Comparison of ENCODE assay signal across 30 cellular contexts in the genomic region with DNA sequence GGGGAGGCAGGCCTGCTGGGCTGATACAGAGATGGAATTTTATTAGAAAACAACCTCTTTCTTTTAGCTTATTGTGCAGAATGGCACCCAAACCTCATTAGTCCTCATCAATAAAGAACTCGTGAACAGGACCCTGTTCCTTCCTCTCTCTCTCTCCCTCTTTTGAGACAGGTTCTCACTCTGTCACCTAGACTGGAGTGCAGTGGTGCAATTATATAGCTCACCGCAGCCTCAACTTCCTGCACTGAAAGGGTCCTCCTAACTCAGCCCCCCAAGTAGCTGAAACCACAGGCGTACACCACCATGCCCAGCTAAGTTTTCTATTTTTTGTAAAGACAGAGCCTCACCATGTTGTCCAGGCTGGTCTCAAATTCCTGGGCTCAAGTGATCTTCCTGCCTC.
"Had no signal": no experiment of that assay in that cellular context is flagged by ENCODE, and none has a peak within 500 bp of the region (broad histone marks: within the 10 kb centered on the region; RNA-seq: fewer than 3 reads in every experiment).

No MANE protein-coding gene starts in this region.

- H3K27me3 ChIP-seq: left lung, ovary, sigmoid colon, stomach, thyroid gland, upper lobe of right lung had no signal

- H3K27me3 Mint-ChIP-seq: activated CD8-positive, alpha-beta T cell treated with anti-CD3 and anti-CD28 coated beads for 36 hours; activated naive CD4-positive, alpha-beta T cell treated with anti-CD3 and anti-CD28 coated beads, Interleukin-2, amount 10 ng/mL, durations not matched to agents 7 days and 5 days; activated naive CD8-positive, alpha-beta T cell treated with anti-CD3 and anti-CD28 coated beads, Interleukin-2, amount 50 U/mL, for 24 hours; activated T-cell treated with anti-CD3 and anti-CD28 coated beads, Interleukin-2, amount 50 U/mL, for 24 hours; stimulated activated naive B cell treated with anti-CD40 and anti-IgM and Interleukin-4, amounts not matched to agents 10 μg/mL and 1 μg/mL and 100 μg/mL, for 72 hours; T-helper 17 cell had no signal

- H3K4me3 Mint-ChIP-seq: activated CD8-positive, alpha-beta T cell treated with anti-CD3 and anti-CD28 coated beads for 36 hours; activated naive CD4-positive, alpha-beta T cell treated with anti-CD3 and anti-CD28 coated beads, Interleukin-2, amount 10 ng/mL, durations not matched to agents 7 days and 5 days; activated naive CD8-positive, alpha-beta T cell treated with anti-CD3 and anti-CD28 coated beads, Interleukin-2, amount 50 U/mL, for 24 hours; activated T-cell treated with anti-CD3 and anti-CD28 coated beads, Interleukin-2, amount 50 U/mL, for 24 hours; endodermal cell; stimulated activated naive B cell treated with anti-CD40 and anti-IgM and Interleukin-4, amounts not matched to agents 10 μg/mL and 1 μg/mL and 100 μg/mL, for 72 hours had no signal

- H3K4me3 ChIP-seq: left lung, lower lobe of right lung, mucosa of descending colon, ovary, prostate gland, sigmoid colon, stomach, thyroid gland, upper lobe of right lung had no signal

- H3K9me3 ChIP-seq: left lung, lower lobe of right lung, mucosa of descending colon, ovary, prostate gland, sigmoid colon, stomach, thyroid gland, upper lobe of right lung had no signal

- H3K9me3 Mint-ChIP-seq: activated CD8-positive, alpha-beta T cell treated with anti-CD3 and anti-CD28 coated beads for 36 hours; activated naive CD4-positive, alpha-beta T cell treated with anti-CD3 and anti-CD28 coated beads, Interleukin-2, amount 10 ng/mL, durations not matched to agents 7 days and 5 days; activated naive CD8-positive, alpha-beta T cell treated with anti-CD3 and anti-CD28 coated beads, Interleukin-2, amount 50 U/mL, for 24 hours; activated T-cell treated with anti-CD3 and anti-CD28 coated beads, Interleukin-2, amount 50 U/mL, for 24 hours; endodermal cell had no signal

- H3K27ac Mint-ChIP-seq: activated CD8-positive, alpha-beta T cell treated with anti-CD3 and anti-CD28 coated beads for 36 hours; activated naive CD4-positive, alpha-beta T cell treated with anti-CD3 and anti-CD28 coated beads, Interleukin-2, amount 10 ng/mL, durations not matched to agents 7 days and 5 days; activated naive CD8-positive, alpha-beta T cell treated with anti-CD3 and anti-CD28 coated beads, Interleukin-2, amount 50 U/mL, for 24 hours; activated T-cell treated with anti-CD3 and anti-CD28 coated beads, Interleukin-2, amount 50 U/mL, for 24 hours; endodermal cell; stimulated activated naive B cell treated with anti-CD40 and anti-IgM and Interleukin-4, amounts not matched to agents 10 μg/mL and 1 μg/mL and 100 μg/mL, for 72 hours; T-helper 17 cell had no signal

- H3K36me3 ChIP-seq: lower lobe of right lung, ovary, prostate gland, sigmoid colon, thyroid gland, upper lobe of right lung had no signal

- H3K4me1 ChIP-seq: lower lobe of right lung, prostate gland, thyroid gland, upper lobe of right lung had no signal

- DNase-seq: activated CD4-positive, alpha-beta T cell treated with anti-CD3 and anti-CD28 coated beads, Interleukin-2, amount 50 U/mL, for 1 hour; activated CD8-positive, alpha-beta T cell treated with anti-CD3 and anti-CD28 coated beads for 36 hours; activated gamma-delta T cell; activated naive CD4-positive, alpha-beta T cell treated with anti-CD3 and anti-CD28 coated beads, Interleukin-2, amount 10 ng/mL, durations not matched to agents 7 days and 5 days; activated naive CD8-positive, alpha-beta T cell treated with anti-CD3 and anti-CD28 coated beads, Interleukin-2, amount 50 U/mL, for 24 hours; activated T-cell treated with anti-CD3 and anti-CD28 coated beads, Interleukin-2, amount 50 U/mL, for 24 hours; amygdala; caudate nucleus; endodermal cell; foreskin fibroblast; head of caudate nucleus; hippocampal formation; kidney glomerular epithelial cell; left lung; lower lobe of right lung; mesendoderm; mucosa of descending colon; ovary; retina; sigmoid colon; small intestine; stimulated activated CD4-positive, alpha-beta T cell treated with anti-CD3 and anti-CD28 coated beads, Interleukin-4, amount 100 ng/mL, for 24 hours; stimulated activated naive B cell treated with anti-CD40 and anti-IgM and Interleukin-4, amounts not matched to agents 10 μg/mL and 1 μg/mL and 100 μg/mL, for 72 hours; stomach; T-helper 17 cell; T1000; thyroid gland; upper lobe of right lung had no signal

- H3K4me1 Mint-ChIP-seq: activated naive CD8-positive, alpha-beta T cell treated with anti-CD3 and anti-CD28 coated beads, Interleukin-2, amount 50 U/mL, for 24 hours had no signal

- H3K27ac ChIP-seq: left lung, lower lobe of right lung, ovary, prostate gland, sigmoid colon, thyroid gland, upper lobe of right lung had no signal

- ATAC-seq: activated CD8-positive, alpha-beta T cell treated with anti-CD3 and anti-CD28 coated beads for 36 hours; activated naive CD8-positive, alpha-beta T cell treated with anti-CD3 and anti-CD28 coated beads, Interleukin-2, amount 50 U/mL, for 24 hours; esophagus mucosa; left lung; lower lobe of right lung; mucosa of descending colon; stimulated activated naive B cell treated with anti-CD40 and anti-IgM and Interleukin-4, amounts not matched to agents 10 μg/mL and 1 μg/mL and 100 μg/mL, for 72 hours; T-helper 17 cell; upper lobe of right lung had no signal
